Comparison of ENCODE assay signal across 17 cellular contexts in genomic region chr4:1234811-1235292, GRCh38. TPM values are rescaled to one million over a fixed set of nuclear protein-coding genes. Genes with fewer than 3 reads are reported as not detected.
DNase-seq lines count a peak whose midpoint lies in the region; TF ChIP-seq lines count a peak whose summit lies in the region.
"Had no signal": no experiment of that assay in that cellular context is flagged by ENCODE, and none has a peak within 500 bp of the region (broad histone marks: within the 10 kb centered on the region; RNA-seq: fewer than 3 reads in every experiment).

No MANE protein-coding gene starts in this region.

- no peak overlapping the region for H3K4me3 Mint-ChIP-seq in activated naive CD4-positive, alpha-beta T cell treated with anti-CD3 and anti-CD28 coated beads, Interleukin-2, amount 10 ng/mL, durations not matched to agents 7 days and 5 days
- H3K4me3 Mint-ChIP-seq in nephron, result no peak overlapping the region
- no peak overlapping the region for H3K4me3 Mint-ChIP-seq in activated CD4-positive, alpha-beta T cell treated with anti-CD3 and anti-CD28 coated beads, Interleukin-2, amount 10 ng/mL, durations not matched to agents 24 days and 14 days
- H3K4me3 Mint-ChIP-seq: activated T-helper 17 cell treated with anti-CD3 and anti-CD28 coated beads, Interleukin-2, amount 50 U/mL, for 72 hours; CD4-positive, alpha-beta memory T cell had no signal

- H3K27me3 ChIP-seq in endocrine pancreas (ENCODE audit: control insufficient read depth, insufficient read depth, low read length) (no peaks in the 10 kb centered on the region), SJCRH30 (no peaks in the 10 kb centered on the region)

- DNase-seq in activated naive CD4-positive, alpha-beta T cell treated with anti-CD3 and anti-CD28 coated beads, Interleukin-2, amount 50 U/mL, for 16 hours, result peak; percentile 8
- no peak for DNase-seq in activated naive CD4-positive, alpha-beta T cell treated with anti-CD3 and anti-CD28 coated beads, Interleukin-2, amount 10 ng/mL, durations not matched to agents 7 days and 5 days
- no peak for DNase-seq in SJCRH30
- DNase-seq in activated T-cell treated with anti-CD3 and anti-CD28 coated beads for 4 hours, result no peak
- DNase-seq in activated CD4-positive, alpha-beta T cell treated with anti-CD3 and anti-CD28 coated beads, Interleukin-2, amount 10 ng/mL, durations not matched to agents 24 days and 14 days, result no peak
- DNase-seq: anterior cingulate cortex; CD4-positive, alpha-beta memory T cell; cortex of kidney; DMS79; NCI-H1436 treated with DMSO at 0.1 percent for 48 hours; NCI-H446 treated with DMSO at 0.1 percent for 48 hours; stimulated activated CD4-positive, alpha-beta T cell treated with anti-CD3 and anti-CD28 coated beads, Interleukin-1b, Interleukin-23, amount 100 ng/mL, for 48 hours had no signal

- no peaks in the 10 kb centered on the region for H3K9me3 ChIP-seq in endocrine pancreas (ENCODE audit: control insufficient read depth, low read length)
- H3K9me3 ChIP-seq in SJCRH30 (replicated peaks), result no peaks in the 10 kb centered on the region
- H3K9me3 ChIP-seq: A549 had no signal

- 78% methylated on average over 24 of the region's 24 CpGs for WGBS in urinary bladder

- H3K9me3 Mint-ChIP-seq in activated naive CD4-positive, alpha-beta T cell treated with anti-CD3 and anti-CD28 coated beads, Interleukin-2, amount 10 ng/mL, durations not matched to agents 7 days and 5 days, result no peaks in the 10 kb centered on the region
- H3K9me3 Mint-ChIP-seq in nephron, result no peaks in the 10 kb centered on the region
- H3K9me3 Mint-ChIP-seq in activated CD4-positive, alpha-beta T cell treated with anti-CD3 and anti-CD28 coated beads, Interleukin-2, amount 10 ng/mL, durations not matched to agents 24 days and 14 days, result no peaks in the 10 kb centered on the region
- H3K9me3 Mint-ChIP-seq: activated T-helper 17 cell treated with anti-CD3 and anti-CD28 coated beads, Interleukin-2, amount 50 U/mL, for 72 hours had no signal

- H3K4me1 Mint-ChIP-seq in activated naive CD4-positive, alpha-beta T cell treated with anti-CD3 and anti-CD28 coated beads, Interleukin-2, amount 10 ng/mL, durations not matched to agents 7 days and 5 days, result no peaks in the 10 kb centered on the region
- H3K4me1 Mint-ChIP-seq in nephron, result peaks cover 35% of the 10 kb centered on the region
- no peaks in the 10 kb centered on the region for H3K4me1 Mint-ChIP-seq in activated CD4-positive, alpha-beta T cell treated with anti-CD3 and anti-CD28 coated beads, Interleukin-2, amount 10 ng/mL, durations not matched to agents 24 days and 14 days
- H3K4me1 Mint-ChIP-seq: activated T-helper 17 cell treated with anti-CD3 and anti-CD28 coated beads, Interleukin-2, amount 50 U/mL, for 72 hours had no signal

- H3K36me3 ChIP-seq in endocrine pancreas (ENCODE audit: control insufficient read depth, insufficient read depth, low read length), result no peaks in the 10 kb centered on the region
- peaks cover 7% of the 10 kb centered on the region for H3K36me3 ChIP-seq in urinary bladder (ENCODE audit: insufficient read depth)
- H3K36me3 ChIP-seq in SJCRH30, result peaks cover 64% of the 10 kb centered on the region

- no peaks in the 10 kb centered on the region for H3K27me3 Mint-ChIP-seq in activated naive CD4-positive, alpha-beta T cell treated with anti-CD3 and anti-CD28 coated beads, Interleukin-2, amount 10 ng/mL, durations not matched to agents 7 days and 5 days
- H3K27me3 Mint-ChIP-seq in nephron (ENCODE audit: low read depth), result no peaks in the 10 kb centered on the region
- H3K27me3 Mint-ChIP-seq in activated CD4-positive, alpha-beta T cell treated with anti-CD3 and anti-CD28 coated beads, Interleukin-2, amount 10 ng/mL, durations not matched to agents 24 days and 14 days, result no peaks in the 10 kb centered on the region
- H3K27me3 Mint-ChIP-seq: activated T-helper 17 cell treated with anti-CD3 and anti-CD28 coated beads, Interleukin-2, amount 50 U/mL, for 72 hours; CD4-positive, alpha-beta memory T cell had no signal

- CTCF ChIA-PET in activated naive CD4-positive, alpha-beta T cell treated with anti-CD3 and anti-CD28 coated beads, Interleukin-2, amount 10 ng/mL, durations not matched to agents 7 days and 5 days (lab: Charles Lee), result interaction anchor here (1.5 kb wide), 1 partner anchor 33 kb away, joined by 3 read pairs; no protein-coding TSS in a partner anchor

- TF ChIP-seq CTCF in nephron (IDR thresholded peaks at IDR 0.05; ENCODE audit: unreplicated experiment in 3 of 3), result no peak

- H3K27ac Mint-ChIP-seq in activated naive CD4-positive, alpha-beta T cell treated with anti-CD3 and anti-CD28 coated beads, Interleukin-2, amount 10 ng/mL, durations not matched to agents 7 days and 5 days, result no peak overlapping the region
- H3K27ac Mint-ChIP-seq in nephron, result peak overlapping the region; percentile 94 to 98 (median 94)
- H3K27ac Mint-ChIP-seq in activated CD4-positive, alpha-beta T cell treated with anti-CD3 and anti-CD28 coated beads, Interleukin-2, amount 10 ng/mL, durations not matched to agents 24 days and 14 days, result no peak overlapping the region
- H3K27ac Mint-ChIP-seq: activated T-helper 17 cell treated with anti-CD3 and anti-CD28 coated beads, Interleukin-2, amount 50 U/mL, for 72 hours had no signal

- peak overlapping the region; percentile 19 for H3K9ac ChIP-seq in endocrine pancreas (ENCODE audit: control insufficient read depth, insufficient read depth, low read length)

- intact Hi-C loops in activated CD4-positive, alpha-beta T cell treated with anti-CD3 and anti-CD28 coated beads, Interleukin-2, amount 10 ng/mL, durations not matched to agents 24 days and 14 days (cut with micrococcal nuclease), result no loop called here

- H3K36me3 Mint-ChIP-seq in activated naive CD4-positive, alpha-beta T cell treated with anti-CD3 and anti-CD28 coated beads, Interleukin-2, amount 10 ng/mL, durations not matched to agents 7 days and 5 days, result peaks cover 52% of the 10 kb centered on the region
- H3K36me3 Mint-ChIP-seq in nephron (ENCODE audit: low read depth), result peaks cover 55% of the 10 kb centered on the region
- peaks cover 43% of the 10 kb centered on the region for H3K36me3 Mint-ChIP-seq in activated CD4-positive, alpha-beta T cell treated with anti-CD3 and anti-CD28 coated beads, Interleukin-2, amount 10 ng/mL, durations not matched to agents 24 days and 14 days (ENCODE audit: low read depth)

- H3K27ac ChIP-seq in urinary bladder (ENCODE audit: low read depth) (peak overlapping the region; percentile 66), SJCRH30 (no peak overlapping the region)
- H3K27ac ChIP-seq: A549 had no signal

- H3K4me3 ChIP-seq in endocrine pancreas (ENCODE audit: control insufficient read depth, insufficient read depth, low read length), result no peak overlapping the region
- no peak overlapping the region for H3K4me3 ChIP-seq in urinary bladder (ENCODE audit: low read depth, low read length)
- no peak overlapping the region for H3K4me3 ChIP-seq in SJCRH30
- H3K4me3 ChIP-seq: A549 had no signal

- H3K4me1 ChIP-seq in endocrine pancreas (ENCODE audit: control insufficient read depth, insufficient read depth, low read length), result no peaks in the 10 kb centered on the region
- no peaks in the 10 kb centered on the region for H3K4me1 ChIP-seq in urinary bladder (ENCODE audit: insufficient read depth)
- no peaks in the 10 kb centered on the region for H3K4me1 ChIP-seq in SJCRH30
- H3K4me1 ChIP-seq: A549 had no signal

RNA-seq across cellular contexts. Expression of gene CTBP1, which starts 14.1 kb away (rescaled TPM):
- total RNA-seq in urinary bladder, result 85.9 TPM
- polyA plus RNA-seq in urinary bladder, result 140 TPM
- 141 and 143 TPM in 2 replicates for total RNA-seq in SJCRH30 (2014; rRNA removed; shearing (Covaris generic))
- total RNA-seq in activated CD4-positive, alpha-beta T cell treated with anti-CD3 and anti-CD28 coated beads, Interleukin-2, amount 10 ng/mL, durations not matched to agents 24 days and 14 days, result 190 and 200 TPM in 2 replicates

RNA-seq across cellular contexts. Expression of gene MAEA, which starts 54.8 kb away (rescaled TPM):
- 25.6 TPM for total RNA-seq in urinary bladder
- 69.9 TPM for polyA plus RNA-seq in urinary bladder
- total RNA-seq in SJCRH30 (2014; rRNA removed; shearing (Covaris generic)), result 54.1 and 55.3 TPM in 2 replicates
- 61.3 and 62.6 TPM in 2 replicates for total RNA-seq in activated CD4-positive, alpha-beta T cell treated with anti-CD3 and anti-CD28 coated beads, Interleukin-2, amount 10 ng/mL, durations not matched to agents 24 days and 14 days

Comparison
In these comparisons a context has a peak if more than half of its experiments do, and no peak if none do; other contexts are left out.
1. H3K27ac Mint-ChIP-seq: peak in nephron (3 of 3); none in activated naive CD4-positive, alpha-beta T cell treated with anti-CD3 and anti-CD28 coated beads, Interleukin-2, amount 10 ng/mL, durations not matched to agents 7 days and 5 days (single experiment) and activated CD4-positive, alpha-beta T cell treated with anti-CD3 and anti-CD28 coated beads, Interleukin-2, amount 10 ng/mL, durations not matched to agents 24 days and 14 days (single experiment).